Comparison of ENCODE assay signal across 19 cellular contexts in genomic region chr10:50527438-50528043, GRCh38.
DNase-seq lines count a peak whose midpoint lies in the region; ATAC-seq and TF ChIP-seq lines count a peak whose summit lies in the region.
"Had no signal": no experiment of that assay in that cellular context is flagged by ENCODE, and none has a peak within 500 bp of the region (broad histone marks: within the 10 kb centered on the region; RNA-seq: fewer than 3 reads in every experiment).

No MANE protein-coding gene starts in this region.

- H3K4me3 ChIP-seq in mesendoderm (ENCODE audit: low read length) (no peak overlapping the region), prostate gland (no peak overlapping the region)
- H3K4me3 ChIP-seq: tibial nerve had no signal

- no peak for TF ChIP-seq POLR2A in prostate gland (IDR thresholded peaks at IDR 0.05)

- no peak overlapping the region for H3K9ac ChIP-seq in mesendoderm (ENCODE audit: low read length)

- no CpG with 5 or more reads among the region's 7 CpGs for WGBS in mesendoderm (ENCODE audit: extremely low coverage, insufficient coverage, low lambda C conversion rate)
- WGBS in prostate gland = 71% methylated on average over 7 of the region's 7 CpGs

- H3K56ac ChIP-seq in mesendoderm (ENCODE audit: low read length) = no peak overlapping the region

- ATAC-seq in activated CD4-positive, CD25-positive, alpha-beta regulatory T cell treated with anti-CD3 and anti-CD28 coated beads, Interleukin-2, amount 50 U/mL, for 24 hours = peak; percentile 63 to 87
- ATAC-seq: esophagus mucosa, PC-3 had no signal

- peak overlapping the region; percentile 53 for H3K18ac ChIP-seq in mesendoderm (ENCODE audit: low read length)

- H3K36me3 ChIP-seq in mesendoderm (ENCODE audit: control insufficient read depth, insufficient read depth, low read length) (no peaks in the 10 kb centered on the region), prostate gland (no peaks in the 10 kb centered on the region)
- H3K36me3 ChIP-seq: tibial nerve had no signal

- no peak overlapping the region for H2BK120ac ChIP-seq in mesendoderm (ENCODE audit: low read depth, low read length)

- no peak overlapping the region for H4K8ac ChIP-seq in mesendoderm (ENCODE audit: low read depth, low read length)

- H3K9me3 ChIP-seq in prostate gland = no peaks in the 10 kb centered on the region
- H3K9me3 ChIP-seq: tibial nerve had no signal

- H3K23ac ChIP-seq in mesendoderm (ENCODE audit: low read length) = no peak overlapping the region

- TF ChIP-seq CTCF in prostate gland (IDR thresholded peaks at IDR 0.05) = no peak

- peaks cover 19% of the 10 kb centered on the region for H3K4me1 ChIP-seq in mesendoderm (ENCODE audit: control insufficient read depth, low read depth, low read length)
- H3K4me1 ChIP-seq in prostate gland (replicated peaks) = no peaks in the 10 kb centered on the region

- intact Hi-C loops in prostate gland (cut with DNase I) = no loop called here

- no peak overlapping the region for H2AK5ac ChIP-seq in mesendoderm (ENCODE audit: low read length)

- H3K27ac ChIP-seq in mesendoderm (ENCODE audit: low read depth, low read length) = peak overlapping the region; percentile 84
- H3K27ac ChIP-seq in prostate gland = no peak overlapping the region
- H3K27ac ChIP-seq: tibial nerve had no signal

- H4K5ac ChIP-seq in mesendoderm (ENCODE audit: low read length) = no peak overlapping the region

- H3K4ac ChIP-seq in mesendoderm (ENCODE audit: low read depth, low read length) = no peak overlapping the region

- no peak overlapping the region for H2BK15ac ChIP-seq in mesendoderm (replicated peaks; ENCODE audit: low read depth)

- H2BK5ac ChIP-seq in mesendoderm (ENCODE audit: low read length) = no peak overlapping the region

- CTCF ChIA-PET in HEK293T (lab: Yijun Ruan, JAX) = no interaction called here

- no peaks in the 10 kb centered on the region for H3K79me1 ChIP-seq in mesendoderm (ENCODE audit: low read length)

- no peak overlapping the region for H3K4me2 ChIP-seq in mesendoderm (ENCODE audit: low read length)

- DNase-seq in activated CD4-positive, CD25-positive, alpha-beta regulatory T cell (lab: John Stamatoyannopoulos, UW) = no peak
- no peak for DNase-seq in HEK293T (ENCODE audit: extremely low spot score)
- peak; percentile 83 for DNase-seq in amniotic epithelial cell (ENCODE audit: low read depth)
- peak; percentile 98 for DNase-seq in mesendoderm
- no peak for DNase-seq in germinal center (ENCODE audit: low spot score)
- no peak for DNase-seq in prostate gland (ENCODE audit: low spot score)
- DNase-seq in Ammon's horn (ENCODE audit: low spot score) = no peak
- DNase-seq: 8988T; activated CD4-positive, alpha-beta T cell treated with anti-CD3 and anti-CD28 coated beads for 4 hours; activated naive CD8-positive, alpha-beta T cell treated with anti-CD3 and anti-CD28 coated beads, Interleukin-2, amount 10 ng/mL, durations not matched to agents 7 days and 5 days; GDM1; glutamatergic neuron; NCI-H1105; NCI-H2107; PC-3; T-helper 9 cell had no signal

- H3K27me3 ChIP-seq in mesendoderm (ENCODE audit: insufficient read depth, low read length, poor library complexity) (no peaks in the 10 kb centered on the region), prostate gland (replicated peaks; ENCODE audit: insufficient read depth) (no peaks in the 10 kb centered on the region)
- H3K27me3 ChIP-seq: tibial nerve had no signal

- H3K79me2 ChIP-seq in mesendoderm (ENCODE audit: control insufficient read depth, insufficient read depth, low read length) = no peaks in the 10 kb centered on the region

- POLR2A ChIA-PET in HEK293T (lab: Yijun Ruan, JAX) = no interaction called here

TF ChIP-seq in HEK293T, 16 proteins besides CTCF, POLR2A, EP300 and RAD21:
- TF ChIP-seq ELF4 (IDR thresholded peaks at IDR 0.05) = no peak
- TF ChIP-seq ARNT (IDR thresholded peaks at IDR 0.05) = no peak
- TF ChIP-seq CTBP1 (IDR thresholded peaks at IDR 0.05; ENCODE audit: borderline replicate concordance) = no peak
- TF ChIP-seq PKNOX1 (IDR thresholded peaks at IDR 0.05) = peak; percentile 35; the same call in 1 of the 2 replicates

Comparison
In these comparisons a context has a peak if more than half of its experiments do, and no peak if none do; other contexts are left out.
1. DNase-seq: peak in amniotic epithelial cell (single experiment) and mesendoderm (single experiment); none in activated CD4-positive, CD25-positive, alpha-beta regulatory T cell (0 of 4), HEK293T (single experiment), germinal center (single experiment), prostate gland (single experiment) and Ammon's horn (single experiment).